Comparison of ENCODE assay signal across 2 cellular contexts in the genomic region with DNA sequence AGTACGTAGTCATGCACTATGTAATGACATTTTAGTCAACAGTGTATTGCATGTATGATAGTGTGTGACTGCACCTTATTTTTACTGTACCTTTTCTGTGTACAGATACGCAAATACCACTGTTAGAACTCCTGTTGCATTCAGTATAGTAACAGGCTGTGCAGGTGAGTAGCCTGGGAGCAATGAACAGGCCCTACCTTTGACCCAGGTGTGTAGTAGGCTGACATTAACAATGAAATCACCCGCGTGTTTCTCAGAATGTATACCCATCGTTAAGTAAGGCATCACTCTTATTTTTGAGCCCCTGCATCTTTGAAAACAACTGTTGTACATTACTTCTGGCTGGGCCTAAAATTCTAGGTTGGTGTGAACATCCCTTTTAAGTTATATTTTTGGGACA.
A peak's percentile ranks its signal among the peaks of the same experiment; 100 is the strongest.
TF ChIP-seq lines count a peak whose summit lies in the region.

No MANE protein-coding gene starts in this region.

TF ChIP-seq in GM23338, 12 proteins besides CTCF, POLR2A, EP300 and RAD21:
- TF ChIP-seq NANOG (IDR thresholded peaks at IDR 0.05; ENCODE audit: borderline replicate concordance) (no peak), POLR2AphosphoS5 (IDR thresholded peaks at IDR 0.05; ENCODE audit: low read depth) (no peak)

TF ChIP-seq in endothelial cell of umbilical vein, 7 proteins besides CTCF, POLR2A, EP300 and RAD21:
- TF ChIP-seq FOS (IDR thresholded peaks at IDR 0.05; ENCODE audit: borderline replicate concordance, insufficient read depth, low read length) (no peak), POLR2AphosphoS5 (IDR thresholded peaks at IDR 0.05; ENCODE audit: insufficient read depth, low read depth, low read length) (peak; percentile 22), MYC (IDR thresholded peaks at IDR 0.05; ENCODE audit: low read depth, low read length) (no peak), EZH2 (IDR thresholded peaks at IDR 0.05; ENCODE audit: borderline replicate concordance, low read depth, low read length, severe bottlenecking) (no peak)
